ENCODE assay signal across 18 cellular contexts in genomic region chr17:45104907-45105624, GRCh38. TPM values are rescaled to one million over a fixed set of nuclear protein-coding genes. Genes with fewer than 3 reads are reported as not detected.
DNase-seq lines count a peak whose midpoint lies in the region; ATAC-seq, FAIRE-seq and TF ChIP-seq lines count a peak whose summit lies in the region.
"Had no signal": no experiment of that assay in that cellular context is flagged by ENCODE, and none has a peak within 500 bp of the region (broad histone marks: within the 10 kb centered on the region; RNA-seq: fewer than 3 reads in every experiment).

No MANE protein-coding gene starts in this region.

- 0 out of 5 replicates have a peak, but pooled peaks of 1 of the 2 experiments have one; percentile 12 for TF ChIP-seq RAD21 in A549 (conservative IDR thresholded peaks at IDR 0.05 in 1 of 2, IDR thresholded peaks at IDR 0.05 in 1 of 2)

- H3K4me2 ChIP-seq in A549, result no peak overlapping the region

- intact Hi-C loops in prostate gland (cut with DNase I), result loop anchor here (5.0 kb wide), 1 partner anchor 43 kb away; the partner anchor contains the start of gene NMT1

- H3K4me3 ChIP-seq in A549 (no peak overlapping the region), epithelial cell of proximal tubule (ENCODE audit: low read depth, low read length) (no peak overlapping the region), prostate gland (no peak overlapping the region)
- H3K4me3 ChIP-seq: lower lobe of right lung, SK-N-MC, stomach had no signal

- peak; percentile 21 to 35; a peak in 4 of 6 replicates for ATAC-seq in A549
- ATAC-seq: lower lobe of right lung; naive thymus-derived CD4-positive, alpha-beta T cell had no signal

- TF ChIP-seq POLR2A in A549 (IDR thresholded peaks at IDR 0.05; ENCODE audit: low read length), result no peak
- no peak for TF ChIP-seq POLR2A in prostate gland (IDR thresholded peaks at IDR 0.05)

- CTCF ChIA-PET in A549 (lab: Yijun Ruan, JAX), result interaction anchor here (0.6 to 30.6 kb wide), 15 partner anchors 10 to 331 kb away, joined by 3 to 742 read pairs (median 4); partner anchors contain the start of genes ACBD4 and PLCD3

- no peak for TF ChIP-seq EP300 in A549 (IDR thresholded peaks at IDR 0.05)

- no peaks in the 10 kb centered on the region for H3K9me3 ChIP-seq in A549
- no peaks in the 10 kb centered on the region for H3K9me3 ChIP-seq in prostate gland
- H3K9me3 ChIP-seq: lower lobe of right lung, stomach had no signal

- no peaks in the 10 kb centered on the region for H3K27me3 ChIP-seq in prostate gland (replicated peaks; ENCODE audit: insufficient read depth)
- H3K27me3 ChIP-seq: stomach had no signal

- peaks cover 14 to 29% of the 10 kb centered on the region in 2 donors for H3K36me3 ChIP-seq in prostate gland

- H3K27ac ChIP-seq in A549, result 0 out of 6 replicates have a peak overlapping the region, but pooled peaks of 1 of the 2 experiments have one; percentile 6
- H3K27ac ChIP-seq in prostate gland, result no peak overlapping the region
- H3K27ac ChIP-seq: lower lobe of right lung, SK-N-MC had no signal

- TF ChIP-seq CTCF in A549 (IDR thresholded peaks at IDR 0.05) (peak; percentile 47), epithelial cell of proximal tubule (conservative IDR thresholded peaks at IDR 0.05; ENCODE audit: low read depth, low read length) (peak; percentile 22), prostate gland (IDR thresholded peaks at IDR 0.05) (no peak)

- H3K4me1 ChIP-seq in A549 (no peaks in the 10 kb centered on the region), prostate gland (replicated peaks) (no peaks in the 10 kb centered on the region)
- H3K4me1 ChIP-seq: lower lobe of right lung had no signal

- in situ Hi-C loops in G401 (cut with HindIII; ENCODE audit: low sequenced_read_pairs), result no loop called here

- FAIRE-seq in A549 (lab: Jason Lieb, UNC) (no peak), HTR-8/SVneo (lab: Jason Lieb, UNC) (peak; percentile 57)
- FAIRE-seq: H1, TTC549, urothelium cell line had no signal

- WGBS in A549 (ENCODE audit: missing lambda C conversion rate), result 78% methylated on average over 17 of the region's 17 CpGs
- WGBS in prostate gland, result 76% methylated on average over 17 of the region's 17 CpGs

- DNase-seq in A549 (ENCODE audit: low read depth in 1 of 2, low spot score in 1 of 2), result no peak
- no peak for DNase-seq in HTR-8/SVneo (ENCODE audit: insufficient read length, low spot score)
- DNase-seq in epithelial cell of proximal tubule (ENCODE audit: low read depth), result no peak
- no peak for DNase-seq in GOT3 (lab: John Stamatoyannopoulos, UW)
- DNase-seq in prostate gland (ENCODE audit: low spot score), result no peak
- no peak for DNase-seq in G401 (ENCODE audit: low spot score)
- DNase-seq: ACHN; activated CD4-positive, alpha-beta T cell treated with anti-CD3 and anti-CD28 coated beads, Interleukin-2, amount 50 U/mL, for 4 hours; EL; lower lobe of right lung; naive thymus-derived CD4-positive, alpha-beta T cell; NCI-H1694 treated with DMSO at 0.1 percent for 48 hours; NCI-H446; stomach had no signal

- POLR2A ChIA-PET in A549 (lab: Yijun Ruan, JAX), result interaction anchor here (1.0 kb wide), 1 partner anchor 14 kb away, joined by 4 read pairs; no protein-coding TSS in a partner anchor

TF ChIP-seq in A549, 52 proteins besides CTCF, POLR2A, EP300 and RAD21 (continues in another document):
- TF ChIP-seq E2F6 (IDR thresholded peaks at IDR 0.05; ENCODE audit: borderline replicate concordance, low read depth) (no peak), ZSCAN20 (CRISPR knock-in tag; IDR thresholded peaks at IDR 0.05) (no peak), REST (IDR thresholded peaks at IDR 0.05) (no peak), BHLHE40 (IDR thresholded peaks at IDR 0.05; ENCODE audit: low read depth, low read length) (no peak), FOSL2 (IDR thresholded peaks at IDR 0.05) (no peak), FOSL2 (CRISPR knock-in tag; IDR thresholded peaks at IDR 0.05) (no peak), CHD2 (IDR thresholded peaks at IDR 0.05; ENCODE audit: low read length, partially characterized antibody) (no peak), MAFK (IDR thresholded peaks at IDR 0.05; ENCODE audit: partially characterized antibody) (no peak), TFCP2L1 (CRISPR knock-in tag; IDR thresholded peaks at IDR 0.05) (no peak), RARB (CRISPR knock-in tag; IDR thresholded peaks at IDR 0.05) (no peak), CEBPB (IDR thresholded peaks at IDR 0.05) (no peak)

RNA-seq across cellular contexts. Expression of gene PLCD3, which starts 27.2 kb away (rescaled TPM):
- polyA plus RNA-seq in A549 (2011; rRNA removed) (55.5 and 56.6 TPM in 2 replicates), A549 (2017; fragmentation: RNase III; extraction: RNeasy Plus Mini Kit Qiagen cat#74134 plus additional on column Dnase treatment) (104 to 107 TPM (median 105 TPM) in 3 replicates)
- polyA plus RNA-seq in A549 (2012; cell fraction: cytosol; rRNA removed), result 98.3 and 162 TPM in 2 replicates
- 215 and 231 TPM in 2 replicates for polyA plus RNA-seq in A549 (2012; cell fraction: nucleus; rRNA removed)
- polyA minus RNA-seq in A549 (2011; rRNA and poly(A)+ RNA removed), result 138 and 167 TPM in 2 replicates
- total RNA-seq in epithelial cell of proximal tubule (46.0 and 107 TPM in 2 replicates), prostate gland (100 to 1,000 TPM in 1 of 2 donors, 10 to 100 TPM in 1; 34.7 to 154 TPM)
- 29.2 and 86.2 TPM in 2 replicates for total RNA-seq in G401 (2014; rRNA removed; shearing (Covaris generic))

RNA-seq across cellular contexts. Expression of gene ACBD4, which starts 30.4 kb away (rescaled TPM):
- 11.2 and 11.4 TPM in 2 replicates for polyA plus RNA-seq in A549 (2011; rRNA removed)
- 9.6 and 13.5 TPM in 2 replicates for polyA plus RNA-seq in A549 (2012; cell fraction: cytosol; rRNA removed)
- polyA plus RNA-seq in A549 (2012; cell fraction: nucleus; rRNA removed), result 34.8 and 36.5 TPM in 2 replicates
- polyA plus RNA-seq in A549 (2017; fragmentation: RNase III; extraction: RNeasy Plus Mini Kit Qiagen cat#74134 plus additional on column Dnase treatment), result 13.0 to 14.8 TPM (median 13.7 TPM) in 3 replicates
- polyA minus RNA-seq in A549 (2011; rRNA and poly(A)+ RNA removed), result 10.6 and 12.4 TPM in 2 replicates
- total RNA-seq in epithelial cell of proximal tubule, result 4.5 and 11.3 TPM in 2 replicates
- total RNA-seq in prostate gland, result 10 to 100 TPM; 18.8 to 23.3 TPM
- total RNA-seq in G401 (2014; rRNA removed; shearing (Covaris generic)), result 0.49 and 6.1 TPM in 2 replicates

RNA-seq across cellular contexts. Expression of gene HEXIM1, which starts 43.2 kb away (rescaled TPM):
- polyA plus RNA-seq in A549 (2011; rRNA removed) (39.3 and 54.0 TPM in 2 replicates), A549 (2017; fragmentation: RNase III; extraction: RNeasy Plus Mini Kit Qiagen cat#74134 plus additional on column Dnase treatment) (118 to 143 TPM (median 131 TPM) in 3 replicates)
- 64.8 and 66.9 TPM in 2 replicates for polyA plus RNA-seq in A549 (2012; cell fraction: cytosol; rRNA removed)
- polyA plus RNA-seq in A549 (2012; cell fraction: nucleus; rRNA removed), result 44.8 and 55.9 TPM in 2 replicates
- polyA minus RNA-seq in A549 (2011; rRNA and poly(A)+ RNA removed), result 17.3 and 25.6 TPM in 2 replicates
- total RNA-seq in epithelial cell of proximal tubule (11.0 and 20.3 TPM in 2 replicates), prostate gland (10 to 100 TPM; 34.5 to 67.1 TPM)
- total RNA-seq in G401 (2014; rRNA removed; shearing (Covaris generic)), result 24.1 and 26.3 TPM in 2 replicates

RNA-seq across cellular contexts. Expression of gene NMT1, which starts 43.9 kb away (rescaled TPM):
- 82.9 and 95.8 TPM in 2 replicates for polyA plus RNA-seq in A549 (2011; rRNA removed)
- polyA plus RNA-seq in A549 (2012; cell fraction: cytosol; rRNA removed), result 36.4 and 45.1 TPM in 2 replicates
- 41.7 and 57.7 TPM in 2 replicates for polyA plus RNA-seq in A549 (2012; cell fraction: nucleus; rRNA removed)
- polyA plus RNA-seq in A549 (2017; fragmentation: RNase III; extraction: RNeasy Plus Mini Kit Qiagen cat#74134 plus additional on column Dnase treatment), result 270 to 323 TPM (median 299 TPM) in 3 replicates
- polyA minus RNA-seq in A549 (2011; rRNA and poly(A)+ RNA removed), result 74.5 and 81.8 TPM in 2 replicates
- 81.9 and 82.5 TPM in 2 replicates for total RNA-seq in epithelial cell of proximal tubule
- total RNA-seq in prostate gland, result 10 to 100 TPM; 39.4 to 68.5 TPM
- 117 and 153 TPM in 2 replicates for total RNA-seq in G401 (2014; rRNA removed; shearing (Covaris generic))

RNA-seq across cellular contexts. Expression of gene DCAKD, which starts 53.6 kb away (rescaled TPM):
- 21.4 and 26.2 TPM in 2 replicates for polyA plus RNA-seq in A549 (2011; rRNA removed)
- polyA plus RNA-seq in A549 (2012; cell fraction: cytosol; rRNA removed), result 27.3 and 36.1 TPM in 2 replicates
- polyA plus RNA-seq in A549 (2012; cell fraction: nucleus; rRNA removed), result 50.5 and 50.8 TPM in 2 replicates
- 17.4 to 18.7 TPM (median 18.2 TPM) in 3 replicates for polyA plus RNA-seq in A549 (2017; fragmentation: RNase III; extraction: RNeasy Plus Mini Kit Qiagen cat#74134 plus additional on column Dnase treatment)
- polyA minus RNA-seq in A549 (2011; rRNA and poly(A)+ RNA removed), result 68.2 and 69.2 TPM in 2 replicates
- 40.4 and 44.4 TPM in 2 replicates for total RNA-seq in epithelial cell of proximal tubule
- total RNA-seq in prostate gland, result 100 to 1,000 TPM in 1 of 2 donors, 10 to 100 TPM in 1; 91.1 to 111 TPM
- 73.9 and 80.9 TPM in 2 replicates for total RNA-seq in G401 (2014; rRNA removed; shearing (Covaris generic))

Comparison
In these comparisons a context has a peak if more than half of its experiments do, and no peak if none do; other contexts are left out.
1. CTCF ChIP-seq: peak in A549 (single experiment) and epithelial cell of proximal tubule (single experiment); none in prostate gland (0 of 4).